ENCODE assay signal across 1 cellular context in the genomic region with DNA sequence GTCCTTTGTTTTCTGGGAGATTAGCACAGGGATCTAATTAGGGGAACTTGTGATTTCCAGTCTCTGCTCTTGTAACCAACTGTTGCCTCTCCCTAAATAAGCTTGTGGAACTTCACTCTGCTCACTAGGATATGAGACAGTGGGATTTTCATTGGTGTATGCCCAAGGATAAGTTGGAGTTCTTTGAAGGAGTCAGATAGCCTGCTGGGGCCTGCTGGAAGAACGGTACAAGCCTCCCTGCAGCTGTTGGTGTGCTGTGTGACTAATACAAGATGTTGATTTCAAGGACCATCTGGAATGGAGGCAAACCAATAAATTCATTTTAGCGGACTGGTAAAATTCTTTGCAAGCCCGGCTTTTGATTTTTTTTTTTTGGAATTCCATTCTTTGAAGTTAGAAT.
TF ChIP-seq lines count a peak whose summit lies in the region.

No MANE protein-coding gene starts in this region.

TF ChIP-seq in IMR-90, 13 proteins besides CTCF, POLR2A, EP300 and RAD21:
- TF ChIP-seq MXI1 (IDR thresholded peaks at IDR 0.05; ENCODE audit: borderline replicate concordance, low read depth, low read length) = no peak
- TF ChIP-seq, protein P1, sequence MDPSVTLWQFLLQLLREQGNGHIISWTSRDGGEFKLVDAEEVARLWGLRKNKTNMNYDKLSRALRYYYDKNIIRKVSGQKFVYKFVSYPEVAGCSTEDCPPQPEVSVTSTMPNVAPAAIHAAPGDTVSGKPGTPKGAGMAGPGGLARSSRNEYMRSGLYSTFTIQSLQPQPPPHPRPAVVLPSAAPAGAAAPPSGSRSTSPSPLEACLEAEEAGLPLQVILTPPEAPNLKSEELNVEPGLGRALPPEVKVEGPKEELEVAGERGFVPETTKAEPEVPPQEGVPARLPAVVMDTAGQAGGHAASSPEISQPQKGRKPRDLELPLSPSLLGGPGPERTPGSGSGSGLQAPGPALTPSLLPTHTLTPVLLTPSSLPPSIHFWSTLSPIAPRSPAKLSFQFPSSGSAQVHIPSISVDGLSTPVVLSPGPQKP (IDR thresholded peaks at IDR 0.05; ENCODE audit: borderline replicate concordance, low read depth, low read length) = no peak
- no peak for TF ChIP-seq RFX5 (IDR thresholded peaks at IDR 0.05; ENCODE audit: low read depth, low read length)
